29 cellular contexts compared by ENCODE assay signal in the genomic region with DNA sequence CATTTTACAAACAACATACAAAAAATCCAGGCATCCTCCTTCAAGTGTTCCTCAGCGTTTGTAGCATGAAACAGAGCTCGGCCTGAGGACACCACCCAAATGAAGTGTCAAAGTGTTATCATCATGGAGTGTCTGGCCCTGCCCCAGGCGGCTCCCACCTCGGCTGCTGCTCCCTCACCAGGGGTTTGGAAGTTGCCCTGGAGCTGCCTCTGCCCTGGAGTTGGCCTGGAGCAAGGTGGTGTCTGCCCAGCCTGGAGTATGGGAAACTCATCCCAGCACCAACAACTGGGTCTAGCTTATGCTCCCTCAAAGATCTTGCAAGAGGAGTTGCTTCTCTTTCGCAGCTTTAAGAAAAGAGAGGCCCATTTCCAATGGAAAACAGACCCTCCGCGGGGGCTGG.
"Had no signal": no experiment of that assay in that cellular context is flagged by ENCODE, and none has a peak within 500 bp of the region (broad histone marks: within the 10 kb centered on the region; RNA-seq: fewer than 3 reads in every experiment).

No MANE protein-coding gene starts in this region.

- H3K4me3 Mint-ChIP-seq: activated CD4-positive, alpha-beta T cell treated with anti-CD3 and anti-CD28 coated beads for 36 hours; activated naive CD4-positive, alpha-beta T cell treated with anti-CD3 and anti-CD28 coated beads, Interleukin-2, amount 50 U/mL, for 24 hours; activated naive CD8-positive, alpha-beta T cell treated with anti-CD3 and anti-CD28 coated beads, Interleukin-2, amount 50 U/mL, for 24 hours; activated T-helper 1 cell treated with anti-CD3 and anti-CD28 coated beads, Interleukin-12 subunit alpha, Interleukin-12 subunit beta, Interleukin-2, Interleukin-4 antibody, amounts not matched to agents 30 ng/mL and 10 ng/mL and 1 ng/mL, durations not matched to agents 14 hours and 24 hours and 36 hours; central memory CD8-positive, alpha-beta T cell; dendritic cell treated with granulocyte-macrophage colony-stimulating factor and Interleukin-4, amounts not matched to agents 40 ng/mL and 50 ng/mL, for 4 days; memory B cell; natural killer cell treated with Interleukin-12 subunit alpha and Interleukin-12 subunit beta and Interleukin-15 and Interleukin-18, amount 100 ng/mL, for 72 hours; stimulated activated memory B cell treated with anti-CD40 and anti-IgM and Interleukin-4, amounts not matched to agents 10 μg/mL and 1 μg/mL and 100 μg/mL, for 72 hours; stimulated activated naive CD8-positive, alpha-beta T cell treated with anti-CD3 and anti-CD28 coated beads, Interleukin-15, amount 100 ng/mL, for 72 hours; T-cell; T-helper 2 cell treated with Interferon-gamma antibody and Interleukin-4, amounts not matched to agents 5 μg/mL and 100 μg/mL, for 36 hours had no signal

- H3K27me3 Mint-ChIP-seq: activated CD4-positive, alpha-beta T cell treated with anti-CD3 and anti-CD28 coated beads for 36 hours; activated naive CD4-positive, alpha-beta T cell treated with anti-CD3 and anti-CD28 coated beads, Interleukin-2, amount 50 U/mL, for 24 hours; activated naive CD8-positive, alpha-beta T cell treated with anti-CD3 and anti-CD28 coated beads, Interleukin-2, amount 50 U/mL, for 24 hours; central memory CD8-positive, alpha-beta T cell; dendritic cell treated with granulocyte-macrophage colony-stimulating factor and Interleukin-4, amounts not matched to agents 40 ng/mL and 50 ng/mL, for 4 days; memory B cell; natural killer cell treated with Interleukin-12 subunit alpha and Interleukin-12 subunit beta and Interleukin-15 and Interleukin-18, amount 100 ng/mL, for 72 hours; stimulated activated memory B cell treated with anti-CD40 and anti-IgM and Interleukin-4, amounts not matched to agents 10 μg/mL and 1 μg/mL and 100 μg/mL, for 72 hours; stimulated activated naive CD8-positive, alpha-beta T cell treated with anti-CD3 and anti-CD28 coated beads, Interleukin-15, amount 100 ng/mL, for 72 hours; T-cell had no signal

- H3K4me3 ChIP-seq: esophagus squamous epithelium, ovary, prostate gland, sigmoid colon, thyroid gland, upper lobe of right lung had no signal

- ATAC-seq: activated CD4-positive, alpha-beta T cell treated with anti-CD3 and anti-CD28 coated beads for 36 hours; activated naive CD8-positive, alpha-beta T cell treated with anti-CD3 and anti-CD28 coated beads, Interleukin-2, amount 50 U/mL, for 24 hours; left cardiac atrium; natural killer cell treated with Interleukin-12 subunit alpha and Interleukin-12 subunit beta and Interleukin-15 and Interleukin-18, amount 100 ng/mL, for 72 hours; stimulated activated memory B cell treated with anti-CD40 and anti-IgM and Interleukin-4, amounts not matched to agents 10 μg/mL and 1 μg/mL and 100 μg/mL, for 72 hours; stimulated activated naive CD8-positive, alpha-beta T cell treated with anti-CD3 and anti-CD28 coated beads, Interleukin-15, amount 100 ng/mL, for 72 hours; upper lobe of right lung had no signal

- H3K27me3 ChIP-seq: esophagus squamous epithelium, ovary, sigmoid colon, thyroid gland, upper lobe of right lung had no signal

- H3K36me3 Mint-ChIP-seq: natural killer cell treated with Interleukin-12 subunit alpha and Interleukin-12 subunit beta and Interleukin-15 and Interleukin-18, amount 100 ng/mL, for 72 hours; stimulated activated memory B cell treated with anti-CD40 and anti-IgM and Interleukin-4, amounts not matched to agents 10 μg/mL and 1 μg/mL and 100 μg/mL, for 72 hours; T-cell had no signal

- H3K27ac ChIP-seq: epithelial cell of prostate, esophagus squamous epithelium, ovary, prostate gland, sigmoid colon, thyroid gland, upper lobe of right lung had no signal

- H3K9me3 ChIP-seq: esophagus squamous epithelium, ovary, prostate gland, sigmoid colon, thyroid gland, upper lobe of right lung had no signal

- DNase-seq: activated CD4-positive, alpha-beta T cell treated with anti-CD3 and anti-CD28 coated beads for 36 hours; activated CD4-positive, alpha-beta T cell treated with anti-CD3 and anti-CD28 coated beads, Interleukin-2, amount 50 U/mL, for 4 hours; activated CD4-positive, CD25-positive, alpha-beta regulatory T cell; activated gamma-delta T cell; activated naive CD8-positive, alpha-beta T cell treated with anti-CD3 and anti-CD28 coated beads, Interleukin-2, amount 50 U/mL, for 24 hours; esophagus squamous epithelium; foreskin melanocyte; left cardiac atrium; ovary; retina; sigmoid colon; small intestine; stimulated activated CD4-positive, alpha-beta T cell treated with anti-CD3 and anti-CD28 coated beads, Interleukin-1b, Interleukin-23, amount 100 ng/mL, for 48 hours; stimulated activated CD4-positive, alpha-beta T cell treated with anti-CD3 and anti-CD28 coated beads, Interleukin-4, amount 100 ng/mL, for 4 hours; stimulated activated CD8-positive, alpha-beta memory T cell treated with anti-CD3 and anti-CD28 coated beads, Interleukin-4, amount 100 ng/mL, for 48 hours; stimulated activated naive CD8-positive, alpha-beta T cell treated with anti-CD3 and anti-CD28 coated beads, Interleukin-15, amount 100 ng/mL, for 72 hours; T-cell; thyroid gland; upper lobe of right lung had no signal

- H3K4me1 ChIP-seq: prostate gland had no signal

- H3K27ac Mint-ChIP-seq: activated CD4-positive, alpha-beta T cell treated with anti-CD3 and anti-CD28 coated beads for 36 hours; activated naive CD4-positive, alpha-beta T cell treated with anti-CD3 and anti-CD28 coated beads, Interleukin-2, amount 50 U/mL, for 24 hours; activated naive CD8-positive, alpha-beta T cell treated with anti-CD3 and anti-CD28 coated beads, Interleukin-2, amount 50 U/mL, for 24 hours; activated T-helper 1 cell treated with anti-CD3 and anti-CD28 coated beads, Interleukin-12 subunit alpha, Interleukin-12 subunit beta, Interleukin-2, Interleukin-4 antibody, amounts not matched to agents 30 ng/mL and 10 ng/mL and 1 ng/mL, durations not matched to agents 14 hours and 24 hours and 36 hours; dendritic cell treated with granulocyte-macrophage colony-stimulating factor and Interleukin-4, amounts not matched to agents 40 ng/mL and 50 ng/mL, for 4 days; memory B cell; natural killer cell treated with Interleukin-12 subunit alpha and Interleukin-12 subunit beta and Interleukin-15 and Interleukin-18, amount 100 ng/mL, for 72 hours; stimulated activated memory B cell treated with anti-CD40 and anti-IgM and Interleukin-4, amounts not matched to agents 10 μg/mL and 1 μg/mL and 100 μg/mL, for 72 hours; T-helper 2 cell treated with Interferon-gamma antibody and Interleukin-4, amounts not matched to agents 5 μg/mL and 100 μg/mL, for 36 hours had no signal

- H3K9me3 Mint-ChIP-seq: activated naive CD8-positive, alpha-beta T cell treated with anti-CD3 and anti-CD28 coated beads, Interleukin-2, amount 50 U/mL, for 24 hours; activated T-helper 1 cell treated with anti-CD3 and anti-CD28 coated beads, Interleukin-12 subunit alpha, Interleukin-12 subunit beta, Interleukin-2, Interleukin-4 antibody, amounts not matched to agents 30 ng/mL and 10 ng/mL and 1 ng/mL, durations not matched to agents 14 hours and 24 hours and 36 hours; central memory CD8-positive, alpha-beta T cell; dendritic cell treated with granulocyte-macrophage colony-stimulating factor and Interleukin-4, amounts not matched to agents 40 ng/mL and 50 ng/mL, for 4 days; memory B cell; natural killer cell treated with Interleukin-12 subunit alpha and Interleukin-12 subunit beta and Interleukin-15 and Interleukin-18, amount 100 ng/mL, for 72 hours; stimulated activated memory B cell treated with anti-CD40 and anti-IgM and Interleukin-4, amounts not matched to agents 10 μg/mL and 1 μg/mL and 100 μg/mL, for 72 hours; T-cell; T-helper 2 cell treated with Interferon-gamma antibody and Interleukin-4, amounts not matched to agents 5 μg/mL and 100 μg/mL, for 36 hours had no signal

- H3K36me3 ChIP-seq: esophagus squamous epithelium, ovary, prostate gland, sigmoid colon, thyroid gland, upper lobe of right lung had no signal
